ENCODE assay signal across 8 cellular contexts in the genomic region with DNA sequence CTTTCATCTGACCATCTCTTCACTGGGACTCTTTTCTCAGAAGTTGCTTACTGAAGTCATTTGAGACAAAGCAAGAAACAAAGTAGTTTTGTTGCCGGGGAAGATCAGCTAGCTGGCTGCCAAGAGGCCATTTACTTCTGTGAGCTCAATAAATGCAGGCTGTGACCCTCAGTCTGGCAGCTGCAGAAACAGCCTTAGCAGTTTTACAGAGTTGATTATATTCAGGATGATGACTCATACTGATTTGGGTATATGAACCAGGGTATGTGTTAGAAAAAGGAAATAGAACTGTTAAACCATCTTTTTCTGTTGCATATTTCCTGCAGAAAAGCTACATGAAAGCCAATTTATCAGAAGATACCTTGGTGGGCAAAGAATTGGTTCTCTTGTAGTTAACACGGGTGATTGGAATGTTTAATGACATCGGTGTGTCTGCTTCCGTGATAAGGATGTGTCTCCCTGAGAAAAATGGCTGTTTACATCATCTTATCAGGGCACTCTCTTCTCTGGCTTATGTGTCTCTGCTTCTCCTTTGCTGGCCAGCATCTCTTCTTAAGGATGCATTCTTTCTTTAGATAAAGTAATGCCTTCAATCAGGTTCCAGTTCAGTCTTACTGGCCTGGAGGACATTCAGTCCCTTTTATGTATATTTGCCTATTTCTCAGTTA. TPM values are rescaled to one million over a fixed set of nuclear protein-coding genes. Genes with fewer than 3 reads are reported as not detected.
DNase-seq lines count a peak whose midpoint lies in the region; ATAC-seq and TF ChIP-seq lines count a peak whose summit lies in the region.
"Had no signal": no experiment of that assay in that cellular context is flagged by ENCODE, and none has a peak within 500 bp of the region (broad histone marks: within the 10 kb centered on the region; RNA-seq: fewer than 3 reads in every experiment).

No MANE protein-coding gene starts in this region.

- H3K27ac ChIP-seq in SJCRH30, result peak overlapping the region; percentile 46
- H3K27ac ChIP-seq in foreskin keratinocyte, result no peak overlapping the region
- peak overlapping the region; percentile 65 for H3K27ac ChIP-seq in smooth muscle cell (ENCODE audit: low read depth)

- CTCF ChIA-PET in HEK293T (lab: Yijun Ruan, JAX), result no interaction called here

- H3K4me1 ChIP-seq in SJCRH30, result peaks cover 8% of the 10 kb centered on the region
- peaks cover 4% of the 10 kb centered on the region for H3K4me1 ChIP-seq in foreskin keratinocyte
- H3K4me1 ChIP-seq in smooth muscle cell (ENCODE audit: low read depth), result peaks cover 33% of the 10 kb centered on the region

- no peaks in the 10 kb centered on the region for H3K36me3 ChIP-seq in SJCRH30
- no peaks in the 10 kb centered on the region for H3K36me3 ChIP-seq in smooth muscle cell (ENCODE audit: low read depth)

- ATAC-seq in foreskin keratinocyte (peak; percentile 59), HG03442 (IDR thresholded peaks at IDR 0.05; ENCODE audit: unreplicated experiment) (no peak), GM18873 (IDR thresholded peaks at IDR 0.05; ENCODE audit: low FRiP score, unreplicated experiment) (no peak)

- H3K4me3 ChIP-seq in SJCRH30 (peak overlapping the region; percentile 45), smooth muscle cell (peak overlapping the region; percentile 14)

- POLR2A ChIA-PET in HEK293T (lab: Yijun Ruan, JAX), result interaction anchor here (1.2 kb wide), 1 partner anchor 222 kb away, joined by 3 read pairs; no protein-coding TSS in a partner anchor

- H3F3A ChIP-seq in smooth muscle cell (ENCODE audit: low read depth), result peaks cover 36% of the 10 kb centered on the region

- DNase-seq in HEK293T (ENCODE audit: extremely low spot score), result peak; percentile 16
- DNase-seq in SJCRH30, result peak; percentile 67 to 85
- peak in 1 of 2 donors; percentile 18 for DNase-seq in foreskin keratinocyte
- no peak for DNase-seq in smooth muscle cell (lab: John Stamatoyannopoulos, UW; ENCODE audit: unreplicated experiment)
- no peak for DNase-seq in stimulated activated CD4-positive, alpha-beta T cell treated with anti-CD3 and anti-CD28 coated beads, Interleukin-2, amount 100 ng/mL, for 48 hours
- DNase-seq: NCI-H345 had no signal

- H2AFZ ChIP-seq in smooth muscle cell (ENCODE audit: low read depth), result no peak overlapping the region

- TF ChIP-seq CTCF in foreskin keratinocyte (conservative IDR thresholded peaks at IDR 0.05) (no peak), smooth muscle cell (IDR thresholded peaks at IDR 0.05; ENCODE audit: borderline replicate concordance, insufficient read depth, poor library complexity, severe bottlenecking) (no peak)

- WGBS in smooth muscle cell (ENCODE audit: low lambda C conversion rate), result 14% methylated on average over 4 of the region's 4 CpGs

- no peak overlapping the region for H3K9ac ChIP-seq in smooth muscle cell (ENCODE audit: low read depth)

- H3K27me3 ChIP-seq in SJCRH30, result no peaks in the 10 kb centered on the region
- H3K27me3 ChIP-seq in foreskin keratinocyte, result no peaks in the 10 kb centered on the region
- H3K27me3 ChIP-seq in smooth muscle cell (ENCODE audit: low read depth), result no peaks in the 10 kb centered on the region

- H3K79me2 ChIP-seq in smooth muscle cell (ENCODE audit: low read depth), result no peaks in the 10 kb centered on the region

- peak overlapping the region; percentile 65 for H3K4me2 ChIP-seq in smooth muscle cell

- no peaks in the 10 kb centered on the region for H4K20me1 ChIP-seq in smooth muscle cell (ENCODE audit: low read depth)

- no peaks in the 10 kb centered on the region for H3K9me3 ChIP-seq in SJCRH30 (replicated peaks)
- H3K9me3 ChIP-seq in smooth muscle cell (replicated peaks; ENCODE audit: low read depth), result no peaks in the 10 kb centered on the region

TF ChIP-seq in HEK293T, 16 proteins besides CTCF, POLR2A, EP300 and RAD21:
- TF ChIP-seq LEF1 (IDR thresholded peaks at IDR 0.05; ENCODE audit: borderline replicate concordance) (no peak), ZNF384 (IDR thresholded peaks at IDR 0.05) (no peak), L3MBTL2 (conservative IDR thresholded peaks at IDR 0.05) (no peak), CTBP1 (IDR thresholded peaks at IDR 0.05; ENCODE audit: borderline replicate concordance) (no peak), FOXA1 (IDR thresholded peaks at IDR 0.05) (no peak), HDGF (IDR thresholded peaks at IDR 0.05; ENCODE audit: borderline replicate concordance) (no peak), FOXM1 (IDR thresholded peaks at IDR 0.05; ENCODE audit: borderline replicate concordance) (no peak), FOXK2 (IDR thresholded peaks at IDR 0.05) (no peak), ARNT (IDR thresholded peaks at IDR 0.05) (no peak), NFRKB (IDR thresholded peaks at IDR 0.05) (no peak), SUZ12 (IDR thresholded peaks at IDR 0.05) (no peak), BHLHE40 (IDR thresholded peaks at IDR 0.05; ENCODE audit: borderline replicate concordance) (no peak), ELF4 (IDR thresholded peaks at IDR 0.05) (no peak), SP1 (IDR thresholded peaks at IDR 0.05) (no peak), TARDBP (IDR thresholded peaks at IDR 0.05) (no peak)
- TF ChIP-seq, protein P1, sequence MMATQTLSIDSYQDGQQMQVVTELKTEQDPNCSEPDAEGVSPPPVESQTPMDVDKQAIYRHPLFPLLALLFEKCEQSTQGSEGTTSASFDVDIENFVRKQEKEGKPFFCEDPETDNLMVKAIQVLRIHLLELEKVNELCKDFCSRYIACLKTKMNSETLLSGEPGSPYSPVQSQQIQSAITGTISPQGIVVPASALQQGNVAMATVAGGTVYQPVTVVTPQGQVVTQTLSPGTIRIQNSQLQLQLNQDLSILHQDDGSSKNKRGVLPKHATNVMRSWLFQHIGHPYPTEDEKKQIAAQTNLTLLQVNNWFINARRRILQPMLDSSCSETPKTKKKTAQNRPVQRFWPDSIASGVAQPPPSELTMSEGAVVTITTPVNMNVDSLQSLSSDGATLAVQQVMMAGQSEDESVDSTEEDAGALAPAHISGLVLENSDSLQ (IDR thresholded peaks at IDR 0.05), result no peak

RNA-seq across cellular contexts. Expression of a gene that starts 18.5 kb away (rescaled TPM):
- total RNA-seq in SJCRH30 (2014; rRNA removed; shearing (Covaris generic)), result 0.15 and 0.36 TPM in 2 replicates
- total RNA-seq in foreskin keratinocyte (0.21 and 0.41 TPM in 2 replicates), smooth muscle cell (24.7 and 36.7 TPM in 2 replicates)
- polyA plus RNA-seq in foreskin keratinocyte (0.19 and 0.36 TPM in 2 replicates), smooth muscle cell (25.2 and 40.7 TPM in 2 replicates)

RNA-seq across cellular contexts. Expression of a gene that starts 28.2 kb away (rescaled TPM):
- total RNA-seq in SJCRH30 (2014; rRNA removed; shearing (Covaris generic)), result not detected in 2 replicates
- not detected in 2 replicates for total RNA-seq in foreskin keratinocyte
- polyA plus RNA-seq in foreskin keratinocyte, result not detected in 2 replicates
- 0.09 and 0.22 TPM in 2 replicates for total RNA-seq in smooth muscle cell
- 0.53 and 0.67 TPM in 2 replicates for polyA plus RNA-seq in smooth muscle cell

Comparison
In these comparisons a context has a peak if more than half of its experiments do, and no peak if none do; other contexts are left out.
1. DNase-seq: peak in HEK293T (single experiment) and SJCRH30 (2 of 2); none in smooth muscle cell (single experiment) and stimulated activated CD4-positive, alpha-beta T cell treated with anti-CD3 and anti-CD28 coated beads, Interleukin-2, amount 100 ng/mL, for 48 hours (0 of 2).
2. RNA of a gene that starts 18.5 kb away (total RNA-seq): 24.7 to 36.7 TPM in smooth muscle cell; 0.15 to 0.36 TPM in SJCRH30 and 0.21 to 0.41 TPM in foreskin keratinocyte; every median in the first group is over 10 times any median in the second.